In the genomic region with DNA sequence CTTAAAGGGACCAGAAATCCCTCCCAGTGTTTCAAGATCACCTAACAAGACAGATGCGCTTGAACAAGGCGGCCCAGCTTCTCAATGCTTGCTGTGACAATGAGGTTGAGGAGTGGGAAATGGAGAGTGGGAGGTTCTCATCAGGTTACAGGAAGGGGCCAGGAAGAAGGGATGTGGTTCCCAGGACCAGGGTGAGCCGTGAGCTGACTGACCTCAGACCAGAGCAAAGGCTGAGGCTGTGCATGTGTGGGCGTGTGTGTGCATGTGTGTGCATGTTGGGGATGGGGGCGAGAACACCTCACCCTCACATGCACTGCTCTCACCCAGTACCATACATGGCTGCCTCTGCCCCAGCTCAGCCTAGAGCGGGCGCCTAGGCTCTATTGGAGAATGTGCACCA, we compare ENCODE assay signal across 24 cellular contexts.
"Had no signal": no experiment of that assay in that cellular context is flagged by ENCODE, and none has a peak within 500 bp of the region (broad histone marks: within the 10 kb centered on the region; RNA-seq: fewer than 3 reads in every experiment).

No MANE protein-coding gene starts in this region.

- H3K4me1 Mint-ChIP-seq: activated CD4-positive, alpha-beta T cell treated with anti-CD3 and anti-CD28 coated beads for 36 hours; activated naive CD8-positive, alpha-beta T cell treated with anti-CD3 and anti-CD28 coated beads for 36 hours had no signal

- H3K9me3 Mint-ChIP-seq: activated naive CD8-positive, alpha-beta T cell treated with anti-CD3 and anti-CD28 coated beads for 36 hours; activated T-cell treated with anti-CD3 and anti-CD28 coated beads, Interleukin-2, amount 50 U/mL, for 24 hours; activated T-helper 2 cell treated with anti-CD3 and anti-CD28 coated beads, Interferon-gamma antibody, Interleukin-2, Interleukin-4, amounts not matched to agents 10 μg/mL and 5 μg/mL and 100 μg/mL, durations not matched to agents 14 hours and 24 hours and 36 hours; endodermal cell had no signal

- H3K27ac Mint-ChIP-seq: activated CD4-positive, alpha-beta T cell treated with anti-CD3 and anti-CD28 coated beads for 36 hours; activated naive CD8-positive, alpha-beta T cell treated with anti-CD3 and anti-CD28 coated beads for 36 hours; activated T-cell treated with anti-CD3 and anti-CD28 coated beads, Interleukin-2, amount 50 U/mL, for 24 hours; activated T-helper 2 cell treated with anti-CD3 and anti-CD28 coated beads, Interferon-gamma antibody, Interleukin-2, Interleukin-4, amounts not matched to agents 10 μg/mL and 5 μg/mL and 100 μg/mL, durations not matched to agents 14 hours and 24 hours and 36 hours; endodermal cell had no signal

- ATAC-seq: activated CD4-positive, alpha-beta T cell treated with anti-CD3 and anti-CD28 coated beads for 36 hours; gastrocnemius medialis; left ventricle myocardium superior had no signal

- H3K9me3 ChIP-seq: breast epithelium, esophagus squamous epithelium, gastrocnemius medialis, stomach, suprapubic skin, tibial nerve, uterus had no signal

- H3K4me3 Mint-ChIP-seq: activated CD4-positive, alpha-beta T cell treated with anti-CD3 and anti-CD28 coated beads for 36 hours; activated naive CD8-positive, alpha-beta T cell treated with anti-CD3 and anti-CD28 coated beads for 36 hours; activated T-cell treated with anti-CD3 and anti-CD28 coated beads, Interleukin-2, amount 50 U/mL, for 24 hours; endodermal cell had no signal

- H3K27me3 Mint-ChIP-seq: activated naive CD8-positive, alpha-beta T cell treated with anti-CD3 and anti-CD28 coated beads for 36 hours had no signal

- H3K36me3 Mint-ChIP-seq: activated naive CD8-positive, alpha-beta T cell treated with anti-CD3 and anti-CD28 coated beads for 36 hours had no signal

- DNase-seq: activated CD4-positive, alpha-beta T cell treated with anti-CD3 and anti-CD28 coated beads for 36 hours; activated CD4-positive, alpha-beta T cell treated with anti-CD3 and anti-CD28 coated beads, Interleukin-2, amount 50 U/mL, for 4 hours; activated CD8-positive, alpha-beta memory T cell treated with anti-CD3 and anti-CD28 coated beads for 24 hours; activated CD8-positive, alpha-beta memory T cell treated with anti-CD3 and anti-CD28 coated beads, Interleukin-2, amount 50 U/mL, for 4 hours; activated naive CD4-positive, alpha-beta T cell; activated naive CD8-positive, alpha-beta T cell treated with anti-CD3 and anti-CD28 coated beads for 36 hours; activated T-cell treated with anti-CD3 and anti-CD28 coated beads, Interleukin-2, amount 50 U/mL, for 24 hours; amniotic stem cell; cerebellar nuclear complex; endodermal cell; esophagus squamous epithelium; gastrocnemius medialis; hypothalamus; left ventricle myocardium superior; retina; stimulated activated CD4-positive, alpha-beta T cell treated with anti-CD3 and anti-CD28 coated beads, Interleukin-4, amount 100 ng/mL, for 24 hours; stomach; T-helper 9 cell; uterus had no signal

- H3K27me3 ChIP-seq: breast epithelium, gastrocnemius medialis, tibial nerve, uterus had no signal

- H3K27ac ChIP-seq: breast epithelium, coronary artery, esophagus squamous epithelium, gastrocnemius medialis, stomach, suprapubic skin, tibial nerve, uterus had no signal
